In the genomic region with DNA sequence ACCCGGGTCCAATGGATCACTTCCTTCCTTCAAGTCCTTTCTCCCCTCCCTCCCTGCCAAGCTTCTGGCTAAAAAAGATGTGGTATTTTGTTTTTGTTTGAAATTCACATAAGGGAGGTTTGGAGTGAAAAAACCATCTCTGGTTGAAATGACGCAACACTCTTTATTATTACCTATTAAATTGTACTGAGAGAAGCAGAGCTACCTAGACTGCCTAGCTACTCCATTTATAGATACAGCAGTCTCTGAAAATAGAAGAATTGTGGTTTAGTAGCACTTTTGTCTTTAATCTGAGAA, we compare ENCODE assay signal across 14 cellular contexts.
DNase-seq lines count a peak whose midpoint lies in the region; ATAC-seq, FAIRE-seq and TF ChIP-seq lines count a peak whose summit lies in the region.
"Had no signal": no experiment of that assay in that cellular context is flagged by ENCODE, and none has a peak within 500 bp of the region (broad histone marks: within the 10 kb centered on the region; RNA-seq: fewer than 3 reads in every experiment).

No MANE protein-coding gene starts in this region.

- no peak overlapping the region for H2BK12ac ChIP-seq in mesenchymal stem cell (ENCODE audit: low read length in 2 of 2)

- H4K8ac ChIP-seq in mesenchymal stem cell (ENCODE audit: low read length), result no peak overlapping the region

- no peak overlapping the region for H2BK5ac ChIP-seq in mesenchymal stem cell (ENCODE audit: low read depth, low read length, poor library complexity, severe bottlenecking)

- peak overlapping the region in 6 of 10 donors; percentile 1 to 76 (median 61) for H3K27ac ChIP-seq in heart right ventricle
- no peak overlapping the region for H3K27ac ChIP-seq in right atrium auricular region
- H3K27ac ChIP-seq in body of pancreas, result peak overlapping the region in 3 of 4 donors; percentile 7 to 60 (median 49)
- H3K27ac ChIP-seq in mesenchymal stem cell (ENCODE audit: low read length, poor library complexity, severe bottlenecking), result no peak overlapping the region
- H3K27ac ChIP-seq in tibial artery, result peak overlapping the region; percentile 25 to 45
- H3K27ac ChIP-seq in small intestine (ENCODE audit: low read depth in 1 of 2, low read length in 1 of 2), result no peak overlapping the region

- H3K4me3 ChIP-seq in heart right ventricle (no peak overlapping the region), right atrium auricular region (no peak overlapping the region), body of pancreas (no peak overlapping the region), mesenchymal stem cell (ENCODE audit: insufficient read depth in 1 of 2, low read depth in 1 of 2, low read length in 2 of 2) (no peak overlapping the region), tibial artery (no peak overlapping the region), small intestine (ENCODE audit: low read depth in 1 of 2, low read length in 2 of 2) (no peak overlapping the region)
- H3K4me3 ChIP-seq: lung had no signal

- DNase-seq in heart right ventricle (no peak), right atrium auricular region (ENCODE audit: low spot score) (no peak), body of pancreas (no peak), mesenchymal stem cell (no peak), tibial artery (no peak), medulla oblongata (ENCODE audit: extremely low spot score) (no peak), small intestine (no peak)
- DNase-seq: activated T-cell treated with anti-CD3 and anti-CD28 coated beads, Interleukin-2, amount 50 U/mL, for 4 hours; GDM1; glutamatergic neuron; NCI-H1092; SHP77 had no signal

- no peak overlapping the region for H2AK5ac ChIP-seq in mesenchymal stem cell (ENCODE audit: low read length, severe bottlenecking)

- H2AFZ ChIP-seq in mesenchymal stem cell (ENCODE audit: low read depth, low read length), result no peak overlapping the region

- H3K4me2 ChIP-seq in mesenchymal stem cell (ENCODE audit: low read length, poor library complexity, severe bottlenecking), result no peak overlapping the region

- H3K4ac ChIP-seq in mesenchymal stem cell (ENCODE audit: low read depth in 1 of 2, low read length in 2 of 2), result no peak overlapping the region

- ATAC-seq in heart right ventricle (no peak), body of pancreas (no peak), GM19463 (IDR thresholded peaks at IDR 0.05; ENCODE audit: unreplicated experiment) (no peak)
- ATAC-seq: activated T-cell treated with anti-CD3 and anti-CD28 coated beads, Interleukin-2, amount 50 U/mL, for 4 hours had no signal

- H3K27me3 ChIP-seq in heart right ventricle (no peaks in the 10 kb centered on the region), right atrium auricular region (no peaks in the 10 kb centered on the region), body of pancreas (no peaks in the 10 kb centered on the region), mesenchymal stem cell (ENCODE audit: control insufficient read depth in 1 of 2, insufficient read depth in 1 of 2, low read length in 2 of 2) (no peaks in the 10 kb centered on the region), tibial artery (no peaks in the 10 kb centered on the region), small intestine (ENCODE audit: control insufficient read depth in 2 of 2, insufficient read depth in 2 of 2, low read length in 2 of 2) (no peaks in the 10 kb centered on the region)

- H3K9me3 ChIP-seq in heart right ventricle (no peaks in the 10 kb centered on the region), right atrium auricular region (no peaks in the 10 kb centered on the region), body of pancreas (no peaks in the 10 kb centered on the region), mesenchymal stem cell (ENCODE audit: control insufficient read depth, low read length) (no peaks in the 10 kb centered on the region), tibial artery (no peaks in the 10 kb centered on the region), small intestine (ENCODE audit: control insufficient read depth, low read depth) (no peaks in the 10 kb centered on the region)

- H3K23ac ChIP-seq in mesenchymal stem cell (ENCODE audit: low read length in 2 of 2), result no peak overlapping the region

- H4K91ac ChIP-seq in mesenchymal stem cell (ENCODE audit: low read length), result no peak overlapping the region

- H3K4me1 ChIP-seq in heart right ventricle, result peaks cover 0 to 32% (median 15%) of the 10 kb centered on the region in 9 donors
- H3K4me1 ChIP-seq in right atrium auricular region, result peaks cover 0 to 5% of the 10 kb centered on the region in 2 donors
- peaks cover 50% of the 10 kb centered on the region for H3K4me1 ChIP-seq in body of pancreas
- H3K4me1 ChIP-seq in mesenchymal stem cell (ENCODE audit: control insufficient read depth, insufficient read depth, low read depth, low read length), result peaks cover 2% of the 10 kb centered on the region
- peaks cover 0 to 31% (median 13%) of the 10 kb centered on the region in 4 donors for H3K4me1 ChIP-seq in tibial artery
- no peaks in the 10 kb centered on the region for H3K4me1 ChIP-seq in small intestine (ENCODE audit: control insufficient read depth in 2 of 2, insufficient read depth in 1 of 2, low read depth in 1 of 2, low read length in 1 of 2)

- intact Hi-C loops in heart right ventricle (cut with DNase I) (loop anchor here (2.0 to 10.0 kb wide), 12 partner anchors 258 to 758 kb away; a partner anchor contains a TSS), body of pancreas (cut with DNase I) (loop anchor here (10.0 kb wide), 1 partner anchor 578 kb away; no protein-coding TSS in a partner anchor), tibial artery (cut with DNase I; ENCODE audit: low total_unique reads) (loop anchor here (5.0 to 10.0 kb wide), 3 partner anchors 265 to 748 kb away; a partner anchor contains a TSS)

- H3K9ac ChIP-seq in mesenchymal stem cell (ENCODE audit: low read length), result peak overlapping the region; percentile 66

- no peak for FAIRE-seq in small intestine (lab: Jason Lieb, UNC)

- 58 to 68% methylated on average over 2 of the region's 2 CpGs for WGBS in heart right ventricle, 2 donors
- WGBS in body of pancreas, 2 donors, result 36 to 41% methylated on average over 2 of the region's 2 CpGs
- no CpG with 5 or more reads among the region's 2 CpGs for WGBS in mesenchymal stem cell
- WGBS in small intestine, 3 donors, result 34 to 55% (median 45%) methylated on average over 2 of the region's 2 CpGs

- H3K14ac ChIP-seq in mesenchymal stem cell (ENCODE audit: low read length in 2 of 2), result no peak overlapping the region

- H3K79me1 ChIP-seq in mesenchymal stem cell (replicated peaks; ENCODE audit: low read length, poor library complexity, severe bottlenecking), result peaks cover 1% of the 10 kb centered on the region

- TF ChIP-seq POLR2A in body of pancreas (IDR thresholded peaks at IDR 0.05), result no peak

- H3K36me3 ChIP-seq in heart right ventricle (peaks cover 0 to 32% (median 0%) of the 10 kb centered on the region in 9 donors), right atrium auricular region (no peaks in the 10 kb centered on the region), body of pancreas (replicated peaks in 1 of 2; ENCODE audit: insufficient read depth in 1 of 2, low read depth in 2 of 2) (peaks cover 0 to 1% of the 10 kb centered on the region in 2 donors), mesenchymal stem cell (ENCODE audit: control insufficient read depth in 1 of 2, insufficient read depth in 2 of 2, low read depth in 1 of 2, low read length in 2 of 2) (peaks cover 6% of the 10 kb centered on the region in 2 experiments), tibial artery (peaks cover 0 to 19% (median 6%) of the 10 kb centered on the region in 3 donors), small intestine (ENCODE audit: control insufficient read depth in 2 of 2, insufficient read depth in 2 of 2, low read length in 2 of 2) (peaks cover 0 to 1% of the 10 kb centered on the region in 2 donors)

- no peak overlapping the region for H2BK120ac ChIP-seq in mesenchymal stem cell (ENCODE audit: low read depth, low read length)

- H2BK15ac ChIP-seq in mesenchymal stem cell (ENCODE audit: low read depth, poor library complexity, severe bottlenecking), result no peak overlapping the region

- TF ChIP-seq CTCF in heart right ventricle (IDR thresholded peaks at IDR 0.05) (no peak), right atrium auricular region (IDR thresholded peaks at IDR 0.05) (no peak), body of pancreas (IDR thresholded peaks at IDR 0.05) (no peak), tibial artery (IDR thresholded peaks at IDR 0.05) (no peak)

- H3K18ac ChIP-seq in mesenchymal stem cell (ENCODE audit: low read depth in 1 of 2, low read length in 2 of 2), result no peak overlapping the region

Comparison
In these comparisons a context has a peak if more than half of its experiments do, and no peak if none do; other contexts are left out.
1. H3K27ac ChIP-seq: peak in heart right ventricle (6 of 10), body of pancreas (3 of 4) and tibial artery (2 of 2); none in right atrium auricular region (0 of 2), mesenchymal stem cell (single experiment) and small intestine (0 of 2).